2 cellular contexts compared by ENCODE assay signal in genomic region chr5:39569857-39570256, GRCh38.
TF ChIP-seq lines count a peak whose summit lies in the region.

No MANE protein-coding gene starts in this region.

TF ChIP-seq in liver, 16 proteins besides CTCF, POLR2A, EP300 and RAD21 (continued from another document):
- no peak for TF ChIP-seq REST (IDR thresholded peaks at IDR 0.05)

TF ChIP-seq in HepG2, 621 proteins besides CTCF, POLR2A, EP300 and RAD21 (continued from another document):
- TF ChIP-seq GPBP1L1 (CRISPR knock-in tag; IDR thresholded peaks at IDR 0.05) (no peak), ZNF784 (CRISPR knock-in tag; IDR thresholded peaks at IDR 0.05; ENCODE audit: borderline replicate concordance) (no peak), DNMT1 (CRISPR knock-in tag; IDR thresholded peaks at IDR 0.05) (no peak), ZNF281 (CRISPR knock-in tag; IDR thresholded peaks at IDR 0.05; ENCODE audit: borderline replicate concordance) (no peak), REPIN1 (CRISPR knock-in tag; IDR thresholded peaks at IDR 0.05; ENCODE audit: borderline replicate concordance, low read depth) (no peak), KAT2B (IDR thresholded peaks at IDR 0.05; ENCODE audit: borderline replicate concordance, low read depth, low read length) (no peak), ZNF549 (CRISPR knock-in tag; IDR thresholded peaks at IDR 0.05) (no peak)
